Comparison of ENCODE assay signal across 8 cellular contexts in the genomic region with DNA sequence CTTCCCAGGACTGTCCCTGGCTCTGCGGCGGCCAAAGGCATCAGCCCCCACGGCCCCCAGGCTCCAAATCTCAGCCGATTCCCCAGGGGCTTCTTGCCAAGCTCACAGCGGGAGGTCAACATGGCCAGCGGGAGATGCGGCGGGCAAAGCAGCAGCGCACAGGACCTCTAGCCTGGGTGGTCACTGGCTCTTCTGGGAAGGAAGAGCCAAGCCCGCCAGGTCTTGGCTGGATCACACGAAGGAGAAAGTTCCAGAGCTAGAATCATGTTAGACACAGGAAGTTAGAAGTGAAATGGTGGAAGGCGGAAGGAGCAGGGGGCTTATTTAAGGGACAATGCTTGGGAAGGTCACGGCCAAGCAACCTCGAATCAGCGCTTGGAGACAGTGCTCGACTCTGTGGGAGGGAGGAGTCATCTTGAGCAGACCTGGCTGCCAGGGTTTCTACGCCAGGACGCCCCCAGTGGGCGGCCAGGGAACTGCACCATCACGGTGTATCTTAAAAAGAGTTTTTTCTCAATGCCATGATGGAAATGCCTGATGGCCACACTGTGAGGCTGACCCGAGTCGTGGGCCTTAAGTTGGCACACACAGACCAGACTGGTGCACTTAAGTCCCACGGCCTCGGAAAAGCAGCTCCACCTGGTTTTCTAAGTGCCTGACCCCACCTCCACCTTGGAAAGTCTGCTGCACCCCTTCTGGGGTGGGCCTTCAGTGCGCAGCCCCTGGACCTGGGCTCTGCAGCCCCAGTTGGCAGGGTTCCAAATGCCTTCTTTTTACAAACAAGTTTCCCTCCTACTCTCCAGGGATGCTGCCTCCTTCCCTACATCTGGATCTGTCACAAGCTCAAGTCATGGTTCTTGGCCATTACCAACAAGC. TPM values are rescaled to one million over a fixed set of nuclear protein-coding genes. Genes with fewer than 3 reads are reported as not detected.
DNase-seq lines count a peak whose midpoint lies in the region; FAIRE-seq and TF ChIP-seq lines count a peak whose summit lies in the region.

No MANE protein-coding gene starts in this region.

- no peaks in the 10 kb centered on the region for H3K27me3 ChIP-seq in neutrophil

- peak; percentile 81 for TF ChIP-seq CTCF in C4-2B (conservative IDR thresholded peaks at IDR 0.05)
- peak; percentile 98 for TF ChIP-seq CTCF in HFFc6 (IDR thresholded peaks at IDR 0.05)
- TF ChIP-seq CTCF in fibroblast of pulmonary artery (IDR thresholded peaks at IDR 0.05; ENCODE audit: low read length, missing control alignments), result peak; percentile 89
- TF ChIP-seq CTCF in neutrophil (IDR thresholded peaks at IDR 0.05), result peak; percentile 84

- no peaks in the 10 kb centered on the region for H3K9me3 Mint-ChIP-seq in HFFc6
- no peaks in the 10 kb centered on the region for H3K9me3 Mint-ChIP-seq in activated T-helper 1 cell treated with anti-CD3 and anti-CD28 coated beads, Interleukin-12 subunit alpha, Interleukin-12 subunit beta, Interleukin-2, Interleukin-4 antibody, amounts not matched to agents 30 ng/mL and 10 ng/mL and 1 ng/mL, durations not matched to agents 14 hours and 24 hours and 36 hours

- peaks cover 22% of the 10 kb centered on the region for H3K27me3 Mint-ChIP-seq in HFFc6 (ENCODE audit: insufficient read depth)
- H3K27me3 Mint-ChIP-seq in activated T-helper 1 cell treated with anti-CD3 and anti-CD28 coated beads, Interleukin-12 subunit alpha, Interleukin-12 subunit beta, Interleukin-2, Interleukin-4 antibody, amounts not matched to agents 30 ng/mL and 10 ng/mL and 1 ng/mL, durations not matched to agents 14 hours and 24 hours and 36 hours (ENCODE audit: insufficient read depth), result no peaks in the 10 kb centered on the region

- H3K36me3 Mint-ChIP-seq in HFFc6 (ENCODE audit: low read depth), result peaks cover 20% of the 10 kb centered on the region; the same call in 1 of the 2 replicates
- H3K36me3 Mint-ChIP-seq in activated T-helper 1 cell treated with anti-CD3 and anti-CD28 coated beads, Interleukin-12 subunit alpha, Interleukin-12 subunit beta, Interleukin-2, Interleukin-4 antibody, amounts not matched to agents 30 ng/mL and 10 ng/mL and 1 ng/mL, durations not matched to agents 14 hours and 24 hours and 36 hours (ENCODE audit: low read depth), result peaks cover 24% of the 10 kb centered on the region

- DNase-seq in HFFc6, result peak; percentile 59
- DNase-seq in RCC 7860 (ENCODE audit: low spot score), result peak; percentile 57
- peak; percentile 59 for DNase-seq in activated T-helper 1 cell treated with anti-CD3 and anti-CD28 coated beads, Interleukin-12 subunit alpha, Interleukin-12 subunit beta, Interleukin-2, Interleukin-4 antibody, amounts not matched to agents 30 ng/mL and 10 ng/mL and 1 ng/mL, durations not matched to agents 14 hours and 24 hours and 36 hours (ENCODE audit: low spot score)
- DNase-seq in fibroblast of pulmonary artery (ENCODE audit: low read depth), result peak; percentile 77
- peak; percentile 41 for DNase-seq in stromal cell of bone marrow (ENCODE audit: low read depth)
- DNase-seq in NCI-H187 treated with DMSO at 0.1 percent for 48 hours (lab: John Stamatoyannopoulos, UW), result no peak

- intact Hi-C loops in activated T-helper 1 cell treated with anti-CD3 and anti-CD28 coated beads, Interleukin-12 subunit alpha, Interleukin-12 subunit beta, Interleukin-2, Interleukin-4 antibody, amounts not matched to agents 30 ng/mL and 10 ng/mL and 1 ng/mL, durations not matched to agents 14 hours and 24 hours and 36 hours (cut with micrococcal nuclease), result loop anchor here (1.0 kb wide), 2 partner anchors 29 to 312 kb away; partner anchors contain the start of genes AKR7A2 and SLC66A1

- H3K4me1 Mint-ChIP-seq in HFFc6 (ENCODE audit: low read depth), result peaks cover 10% of the 10 kb centered on the region
- H3K4me1 Mint-ChIP-seq in activated T-helper 1 cell treated with anti-CD3 and anti-CD28 coated beads, Interleukin-12 subunit alpha, Interleukin-12 subunit beta, Interleukin-2, Interleukin-4 antibody, amounts not matched to agents 30 ng/mL and 10 ng/mL and 1 ng/mL, durations not matched to agents 14 hours and 24 hours and 36 hours (ENCODE audit: low read depth), result peaks cover 9% of the 10 kb centered on the region

- H3K4me1 ChIP-seq in neutrophil (ENCODE audit: control insufficient read depth in 1 of 2, insufficient read depth in 1 of 2, low read depth in 1 of 2, low read length in 1 of 2), result peaks cover 0 to 5% of the 10 kb centered on the region in 2 experiments

- no peaks in the 10 kb centered on the region for H3K9me3 ChIP-seq in neutrophil

- H3K36me3 ChIP-seq in neutrophil, result peaks cover 88% of the 10 kb centered on the region

- FAIRE-seq in RCC 7860 (lab: Jason Lieb, UNC), result no peak

- H3K4me3 Mint-ChIP-seq in HFFc6, result peak overlapping the region; percentile 9; the same call in 1 of the 2 replicates
- no peak overlapping the region for H3K4me3 Mint-ChIP-seq in activated T-helper 1 cell treated with anti-CD3 and anti-CD28 coated beads, Interleukin-12 subunit alpha, Interleukin-12 subunit beta, Interleukin-2, Interleukin-4 antibody, amounts not matched to agents 30 ng/mL and 10 ng/mL and 1 ng/mL, durations not matched to agents 14 hours and 24 hours and 36 hours

- H3K27ac ChIP-seq in C4-2B, result no peak overlapping the region
- no peak overlapping the region for H3K27ac ChIP-seq in neutrophil

- H3K27ac Mint-ChIP-seq in HFFc6, result peak overlapping the region; percentile 45
- H3K27ac Mint-ChIP-seq in activated T-helper 1 cell treated with anti-CD3 and anti-CD28 coated beads, Interleukin-12 subunit alpha, Interleukin-12 subunit beta, Interleukin-2, Interleukin-4 antibody, amounts not matched to agents 30 ng/mL and 10 ng/mL and 1 ng/mL, durations not matched to agents 14 hours and 24 hours and 36 hours, result peak overlapping the region; percentile 34

- no peak overlapping the region for H3K4me3 ChIP-seq in fibroblast of pulmonary artery (replicated peaks; ENCODE audit: low read depth, low read length)
- no peak overlapping the region for H3K4me3 ChIP-seq in neutrophil (ENCODE audit: low read depth in 1 of 2, low read length in 1 of 2)

RNA-seq across cellular contexts. Expression of gene SLC66A1, which starts 29.3 kb away (rescaled TPM):
- total RNA-seq in HFFc6 (2021; fragmentation: NEBNext Ultra II Directional; extraction: Animal tissue kit (Norgen Biotek cat#: 25700)), result 10 to 100 TPM; 13.3 to 15.6 (median 14.2) TPM
- 9.9 and 12.0 TPM in 2 replicates for total RNA-seq in activated T-helper 1 cell treated with anti-CD3 and anti-CD28 coated beads, Interleukin-12 subunit alpha, Interleukin-12 subunit beta, Interleukin-2, Interleukin-4 antibody, amounts not matched to agents 30 ng/mL and 10 ng/mL and 1 ng/mL, durations not matched to agents 14 hours and 24 hours and 36 hours

RNA-seq across cellular contexts. Expression of gene AKR7A2, which starts 29.5 kb away (rescaled TPM):
- total RNA-seq in HFFc6 (2021; fragmentation: NEBNext Ultra II Directional; extraction: Animal tissue kit (Norgen Biotek cat#: 25700)), result 10 to 100 TPM; 62.8 to 74.2 (median 69.4) TPM
- total RNA-seq in activated T-helper 1 cell treated with anti-CD3 and anti-CD28 coated beads, Interleukin-12 subunit alpha, Interleukin-12 subunit beta, Interleukin-2, Interleukin-4 antibody, amounts not matched to agents 30 ng/mL and 10 ng/mL and 1 ng/mL, durations not matched to agents 14 hours and 24 hours and 36 hours, result 30.0 and 31.1 TPM in 2 replicates

RNA-seq across cellular contexts. Expression of gene AKR7A3, which starts 52.9 kb away (rescaled TPM):
- total RNA-seq in HFFc6 (2021; fragmentation: NEBNext Ultra II Directional; extraction: Animal tissue kit (Norgen Biotek cat#: 25700)), result under 1 TPM in 5 of 6 experiments, not detected in 1; 0.12 to 0.46 (median 0.27) TPM
- total RNA-seq in activated T-helper 1 cell treated with anti-CD3 and anti-CD28 coated beads, Interleukin-12 subunit alpha, Interleukin-12 subunit beta, Interleukin-2, Interleukin-4 antibody, amounts not matched to agents 30 ng/mL and 10 ng/mL and 1 ng/mL, durations not matched to agents 14 hours and 24 hours and 36 hours, result 1.2 and 1.7 TPM in 2 replicates
